In the genomic region with DNA sequence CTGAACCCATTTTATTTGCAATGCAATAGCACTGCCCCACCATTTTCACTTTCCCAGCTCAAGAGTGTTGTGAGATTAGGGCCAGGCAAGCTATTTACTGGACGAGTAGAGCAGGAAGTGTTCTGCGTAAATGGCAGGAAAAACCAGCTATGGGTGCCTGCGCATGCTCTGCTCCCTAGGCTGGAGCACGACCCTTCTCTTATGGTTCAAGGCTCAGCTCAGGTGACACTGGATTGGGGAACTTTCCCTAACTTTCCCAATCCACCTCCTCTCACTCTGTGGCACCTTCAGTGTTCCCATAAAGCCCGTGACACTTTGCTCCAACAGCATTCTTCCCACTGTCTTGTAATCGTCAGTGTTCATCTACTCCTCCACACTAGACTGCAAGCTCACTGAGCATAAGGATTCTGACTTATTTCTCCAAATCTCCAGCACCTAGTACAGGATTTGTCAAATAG, we compare ENCODE assay signal across 18 cellular contexts. TPM values are rescaled to one million over a fixed set of nuclear protein-coding genes. Genes with fewer than 3 reads are reported as not detected.
DNase-seq lines count a peak whose midpoint lies in the region; ATAC-seq, FAIRE-seq and TF ChIP-seq lines count a peak whose summit lies in the region.
"Had no signal": no experiment of that assay in that cellular context is flagged by ENCODE, and none has a peak within 500 bp of the region (broad histone marks: within the 10 kb centered on the region; RNA-seq: fewer than 3 reads in every experiment).

No MANE protein-coding gene starts in this region.

- H3K4me3 Mint-ChIP-seq in nephron = no peak overlapping the region
- no peak overlapping the region for H3K4me3 Mint-ChIP-seq in activated T-helper 1 cell treated with anti-CD3 and anti-CD28 coated beads, Interleukin-12 subunit alpha, Interleukin-12 subunit beta, Interleukin-2, Interleukin-4 antibody, amounts not matched to agents 30 ng/mL and 10 ng/mL and 1 ng/mL, durations not matched to agents 14 hours and 24 hours and 36 hours
- H3K4me3 Mint-ChIP-seq: activated naive CD8-positive, alpha-beta T cell; CD14-positive monocyte had no signal

- 16% methylated on average over 6 of the region's 6 CpGs for WGBS in GM12878 (ENCODE audit: insufficient coverage, insufficient replicate concordance, low lambda C conversion rate, missing lambda C conversion rate)

- peaks cover 22% of the 10 kb centered on the region for H3K79me2 ChIP-seq in GM12878 (ENCODE audit: control insufficient read depth, insufficient read depth, low read length)

- peak overlapping the region; percentile 60 for H2AFZ ChIP-seq in GM12878 (ENCODE audit: control insufficient read depth, low read depth, low read length)

- TF ChIP-seq CTCF in GM12878 (IDR thresholded peaks at IDR 0.05 in 2 of 3, conservative IDR thresholded peaks at IDR 0.05 in 1 of 3; ENCODE audit: control insufficient read depth in 2 of 3, extremely low read depth in 1 of 3, insufficient read depth in 1 of 3, low read depth in 3 of 3, low read length in 3 of 3) (no peak), nephron (IDR thresholded peaks at IDR 0.05; ENCODE audit: unreplicated experiment in 3 of 3) (no peak)

- CTCF ChIA-PET in GM12878 (lab: Yijun Ruan, JAX) = interaction anchor here (0.8 to 1.4 kb wide), 2 partner anchors 24 to 151 kb away, joined by 3 read pairs; no protein-coding TSS in a partner anchor

- H4K20me1 ChIP-seq in GM12878 (ENCODE audit: control insufficient read depth, insufficient read depth) = no peaks in the 10 kb centered on the region

- H3K36me3 ChIP-seq in GM12878 (ENCODE audit: control insufficient read depth in 2 of 2, insufficient read depth in 2 of 2, low read length in 1 of 2) = no peaks in the 10 kb centered on the region

- POLR2A ChIA-PET in GM12878 (lab: Charles Lee) = no interaction called here

- H3K9ac ChIP-seq in GM12878 (ENCODE audit: control insufficient read depth, insufficient read depth, low read length) = no peak overlapping the region
- H3K9ac ChIP-seq: KMS-11 had no signal

- no peak overlapping the region for H3K27ac ChIP-seq in GM12878 (ENCODE audit: control insufficient read depth, insufficient read depth)
- H3K27ac ChIP-seq: foreskin keratinocyte, HL-60, KMS-11 had no signal

- RAD21 ChIA-PET in GM12878 (lab: Charles Lee; ENCODE audit: unreplicated experiment) = interaction anchor here (0.9 to 1.0 kb wide), 3 partner anchors 10 to 82 kb away, joined by 3 read pairs; no protein-coding TSS in a partner anchor

- H3K27me3 ChIP-seq in GM12878 (replicated peaks in 1 of 2; ENCODE audit: control insufficient read depth in 2 of 2, insufficient read depth in 2 of 2, low read length in 1 of 2) = no peaks in the 10 kb centered on the region
- H3K27me3 ChIP-seq: foreskin keratinocyte had no signal

- FAIRE-seq in GM12878 (lab: Jason Lieb, UNC) = no peak

- H3K4me2 ChIP-seq in GM12878 (ENCODE audit: control insufficient read depth, insufficient read depth) = peak overlapping the region; percentile 36
- H3K4me2 ChIP-seq: KMS-11 had no signal

- no peak for TF ChIP-seq EP300 in GM12878 (IDR thresholded peaks at IDR 0.05; ENCODE audit: borderline replicate concordance in 1 of 2, control insufficient read depth in 1 of 2, low read depth in 2 of 2, low read length in 2 of 2)

- peaks cover 3% of the 10 kb centered on the region for H3K27me3 Mint-ChIP-seq in nephron (ENCODE audit: low read depth)
- peaks cover 5% of the 10 kb centered on the region for H3K27me3 Mint-ChIP-seq in activated T-helper 1 cell treated with anti-CD3 and anti-CD28 coated beads, Interleukin-12 subunit alpha, Interleukin-12 subunit beta, Interleukin-2, Interleukin-4 antibody, amounts not matched to agents 30 ng/mL and 10 ng/mL and 1 ng/mL, durations not matched to agents 14 hours and 24 hours and 36 hours (ENCODE audit: insufficient read depth)
- H3K27me3 Mint-ChIP-seq: activated naive CD8-positive, alpha-beta T cell had no signal

- peaks cover 20% of the 10 kb centered on the region for H3K4me1 ChIP-seq in GM12878 (ENCODE audit: control insufficient read depth, insufficient read depth, low read length)
- H3K4me1 ChIP-seq: foreskin keratinocyte had no signal

- H3K9me3 Mint-ChIP-seq in nephron = peaks cover 5% of the 10 kb centered on the region
- no peaks in the 10 kb centered on the region for H3K9me3 Mint-ChIP-seq in activated T-helper 1 cell treated with anti-CD3 and anti-CD28 coated beads, Interleukin-12 subunit alpha, Interleukin-12 subunit beta, Interleukin-2, Interleukin-4 antibody, amounts not matched to agents 30 ng/mL and 10 ng/mL and 1 ng/mL, durations not matched to agents 14 hours and 24 hours and 36 hours

- peak; percentile 61 for DNase-seq in DMS153 (lab: John Stamatoyannopoulos, UW)
- DNase-seq in DMS153 treated with DMSO at 0.1 percent for 48 hours (lab: John Stamatoyannopoulos, UW; ENCODE audit: unreplicated experiment) = no peak
- DNase-seq in GM12878 (ENCODE audit: low read depth, low spot score) = peak; percentile 50
- no peak for DNase-seq in activated T-helper 1 cell treated with anti-CD3 and anti-CD28 coated beads, Interleukin-12 subunit alpha, Interleukin-12 subunit beta, Interleukin-2, Interleukin-4 antibody, amounts not matched to agents 30 ng/mL and 10 ng/mL and 1 ng/mL, durations not matched to agents 14 hours and 24 hours and 36 hours (ENCODE audit: low spot score)
- DNase-seq in NCI-H2227 (lab: John Stamatoyannopoulos, UW; ENCODE audit: unreplicated experiment) = no peak
- DNase-seq: 8988T; effector CD8-positive, alpha-beta T cell; foreskin keratinocyte; NCI-H524 had no signal

- H3K36me3 Mint-ChIP-seq in nephron (ENCODE audit: low read depth) = peaks cover 3% of the 10 kb centered on the region
- no peaks in the 10 kb centered on the region for H3K36me3 Mint-ChIP-seq in activated T-helper 1 cell treated with anti-CD3 and anti-CD28 coated beads, Interleukin-12 subunit alpha, Interleukin-12 subunit beta, Interleukin-2, Interleukin-4 antibody, amounts not matched to agents 30 ng/mL and 10 ng/mL and 1 ng/mL, durations not matched to agents 14 hours and 24 hours and 36 hours (ENCODE audit: low read depth)
- H3K36me3 Mint-ChIP-seq: activated naive CD8-positive, alpha-beta T cell; CD14-positive monocyte had no signal

- TF ChIP-seq POLR2A in GM12878 (IDR thresholded peaks at IDR 0.05; ENCODE audit: low read depth, low read length) = no peak

- peak; percentile 19 for ATAC-seq in GM18868 (IDR thresholded peaks at IDR 0.05; ENCODE audit: unreplicated experiment)
- peak; percentile 4 for ATAC-seq in GM12878
- ATAC-seq in HG02678 (IDR thresholded peaks at IDR 0.05; ENCODE audit: unreplicated experiment) = no peak
- ATAC-seq: foreskin keratinocyte, HCT116 had no signal

- H3K9me3 ChIP-seq in GM12878 (replicated peaks; ENCODE audit: control insufficient read depth, insufficient read depth, low read length) = no peaks in the 10 kb centered on the region

- intact Hi-C loops in GM12878 (cut with micrococcal nuclease; ENCODE audit: unreplicated experiment) = loop anchor here (10.0 kb wide), 1 partner anchor 299 kb away; the partner anchor contains the start of gene TTF2
- intact Hi-C loops in activated T-helper 1 cell treated with anti-CD3 and anti-CD28 coated beads, Interleukin-12 subunit alpha, Interleukin-12 subunit beta, Interleukin-2, Interleukin-4 antibody, amounts not matched to agents 30 ng/mL and 10 ng/mL and 1 ng/mL, durations not matched to agents 14 hours and 24 hours and 36 hours (cut with micrococcal nuclease) = loop anchor here (10.0 kb wide), 2 partner anchors 391 to 1781 kb away; partner anchors contain the start of gene WARS2

- no TSS peak for BruUV-seq in GM12878 (replicated peaks; lab: Mats Ljungman, UMichigan)

- no peak for TF ChIP-seq RAD21 in GM12878 (IDR thresholded peaks at IDR 0.05; ENCODE audit: insufficient read depth, low read depth, low read length)

- in situ Hi-C loops in GM12878 (cut with MboI) = no loop called here

- peak overlapping the region in 2 of 3 experiments; percentile 10 to 57 for H3K27ac Mint-ChIP-seq in nephron
- no peak overlapping the region for H3K27ac Mint-ChIP-seq in activated T-helper 1 cell treated with anti-CD3 and anti-CD28 coated beads, Interleukin-12 subunit alpha, Interleukin-12 subunit beta, Interleukin-2, Interleukin-4 antibody, amounts not matched to agents 30 ng/mL and 10 ng/mL and 1 ng/mL, durations not matched to agents 14 hours and 24 hours and 36 hours

- SMC1A ChIA-PET in GM12878 (lab: Charles Lee; ENCODE audit: uncharacterized antibody, unreplicated experiment) = interaction anchor here (0.7 to 1.8 kb wide), 7 partner anchors 10 to 235 kb away, joined by 3 to 5 read pairs (median 3); no protein-coding TSS in a partner anchor

- peaks cover 29% of the 10 kb centered on the region for H3K4me1 Mint-ChIP-seq in nephron
- H3K4me1 Mint-ChIP-seq in activated T-helper 1 cell treated with anti-CD3 and anti-CD28 coated beads, Interleukin-12 subunit alpha, Interleukin-12 subunit beta, Interleukin-2, Interleukin-4 antibody, amounts not matched to agents 30 ng/mL and 10 ng/mL and 1 ng/mL, durations not matched to agents 14 hours and 24 hours and 36 hours (ENCODE audit: low read depth) = peaks cover 35% of the 10 kb centered on the region

- H3K4me3 ChIP-seq in GM12878 = no peak overlapping the region
- H3K4me3 ChIP-seq: lung had no signal

RNA-seq across cellular contexts. Expression of gene MAN1A2, which starts 3.6 kb away (rescaled TPM):
- total RNA-seq in GM12878 (2013; cell fraction: nucleolus; rRNA removed) = 142 and 145 TPM in 2 replicates
- total RNA-seq in GM12878 (2014; rRNA removed) (15.0 and 20.5 TPM in 2 replicates), GM12878 (2014; rRNA removed; fragmentation: Illumina TruSeq; extraction: Trizol) (22.6 and 23.0 TPM in 2 replicates), GM12878 (2021) (20.6 and 21.3 TPM in 2 replicates)
- 4.4 TPM for polyA plus RNA-seq in GM12878 (2011; ENCODE audit: low read depth)
- polyA plus RNA-seq in GM12878 (2011; rRNA removed) (23.6 and 28.6 TPM in 2 replicates), GM12878 (2014; fragmentation: Illumina TruSeq; extraction: Trizol) (14.9 and 19.2 TPM in 2 replicates), GM12878 (2014; fragmentation: Nextera tagmentation; extraction: Ambion mirVana) (1 to 10 TPM; 2.8 to 3.2 TPM), GM12878 (2014; rRNA removed) (7.2 and 9.0 TPM in 2 replicates), GM12878 (2016; fragmentation: Nextera tagmentation; extraction: Ambion mirVana) (10 to 100 TPM; 17.0 to 21.9 TPM)
- 8.2 and 9.4 TPM in 2 replicates for polyA plus RNA-seq in GM12878 (2011; cell fraction: cytosol; rRNA removed)
- polyA plus RNA-seq in GM12878 (2011; cell fraction: nucleus; rRNA removed) = 18.7 and 20.5 TPM in 2 replicates
- 8.9 and 9.4 TPM in 2 replicates for polyA plus RNA-seq in GM12878 (2012)
- polyA minus RNA-seq in GM12878 (2011; rRNA and poly(A)+ RNA removed) = 43.7 and 53.9 TPM in 2 replicates
- polyA minus RNA-seq in GM12878 (2011; cell fraction: cytosol; rRNA and poly(A)+ RNA removed) = 7.8 and 9.9 TPM in 2 replicates
- 36.4 and 51.0 TPM in 2 replicates for polyA minus RNA-seq in GM12878 (2011; cell fraction: nucleus; rRNA and poly(A)+ RNA removed)
- 30.1 and 32.5 TPM in 2 replicates for total RNA-seq in activated T-helper 1 cell treated with anti-CD3 and anti-CD28 coated beads, Interleukin-12 subunit alpha, Interleukin-12 subunit beta, Interleukin-2, Interleukin-4 antibody, amounts not matched to agents 30 ng/mL and 10 ng/mL and 1 ng/mL, durations not matched to agents 14 hours and 24 hours and 36 hours

Comparison
In these comparisons a context has a peak if more than half of its experiments do, and no peak if none do; other contexts are left out.
1. DNase-seq: peak in DMS153 (single experiment) and GM12878 (single experiment); none in DMS153 treated with DMSO at 0.1 percent for 48 hours (single experiment), activated T-helper 1 cell treated with anti-CD3 and anti-CD28 coated beads, Interleukin-12 subunit alpha, Interleukin-12 subunit beta, Interleukin-2, Interleukin-4 antibody, amounts not matched to agents 30 ng/mL and 10 ng/mL and 1 ng/mL, durations not matched to agents 14 hours and 24 hours and 36 hours (single experiment) and NCI-H2227 (single experiment).